ENCODE assay signal across 9 cellular contexts in genomic region chr10:119667562-119668328, GRCh38. TPM values are rescaled to one million over a fixed set of nuclear protein-coding genes. Genes with fewer than 3 reads are reported as not detected.
A peak's percentile ranks its signal among the peaks of the same experiment; 100 is the strongest.
DNase-seq lines count a peak whose midpoint lies in the region; ATAC-seq and TF ChIP-seq lines count a peak whose summit lies in the region.
"Had no signal": no experiment of that assay in that cellular context is flagged by ENCODE, and none has a peak within 500 bp of the region (broad histone marks: within the 10 kb centered on the region; RNA-seq: fewer than 3 reads in every experiment).

No MANE protein-coding gene starts in this region.

- POLR2A ChIA-PET in activated naive CD8-positive, alpha-beta T cell treated with anti-CD3 and anti-CD28 coated beads, Interleukin-2, amount 10 ng/mL, durations not matched to agents 7 days and 5 days (lab: Charles Lee), result no interaction called here
- POLR2A ChIA-PET in WTC11 (lab: Charles Lee), result no interaction called here
- POLR2A ChIA-PET in activated CD8-positive, alpha-beta T cell treated with anti-CD3 and anti-CD28 coated beads for 36 hours (lab: Charles Lee), result no interaction called here

- H3K36me3 Mint-ChIP-seq in activated naive CD8-positive, alpha-beta T cell treated with anti-CD3 and anti-CD28 coated beads, Interleukin-2, amount 10 ng/mL, durations not matched to agents 7 days and 5 days, result peaks cover 5% of the 10 kb centered on the region
- peaks cover 5% of the 10 kb centered on the region for H3K36me3 Mint-ChIP-seq in activated naive CD8-positive, alpha-beta T cell treated with anti-CD3 and anti-CD28 coated beads, Interleukin-2, amount 50 U/mL, for 24 hours (ENCODE audit: low read depth)
- peaks cover 20% of the 10 kb centered on the region for H3K36me3 Mint-ChIP-seq in WTC11
- peaks cover 6% of the 10 kb centered on the region for H3K36me3 Mint-ChIP-seq in activated CD8-positive, alpha-beta T cell treated with anti-CD3 and anti-CD28 coated beads for 36 hours (ENCODE audit: low read depth)

- no peaks in the 10 kb centered on the region for H3K27me3 Mint-ChIP-seq in activated naive CD8-positive, alpha-beta T cell treated with anti-CD3 and anti-CD28 coated beads, Interleukin-2, amount 10 ng/mL, durations not matched to agents 7 days and 5 days
- H3K27me3 Mint-ChIP-seq in activated naive CD8-positive, alpha-beta T cell treated with anti-CD3 and anti-CD28 coated beads, Interleukin-2, amount 50 U/mL, for 24 hours, result no peaks in the 10 kb centered on the region
- no peaks in the 10 kb centered on the region for H3K27me3 Mint-ChIP-seq in WTC11 (ENCODE audit: low read depth)
- H3K27me3 Mint-ChIP-seq in activated CD8-positive, alpha-beta T cell treated with anti-CD3 and anti-CD28 coated beads for 36 hours, result no peaks in the 10 kb centered on the region
- H3K27me3 Mint-ChIP-seq: stimulated activated naive B cell treated with anti-CD40 and anti-IgM and Interleukin-4, amounts not matched to agents 10 μg/mL and 1 μg/mL and 100 μg/mL, for 72 hours had no signal

- H3K4me1 Mint-ChIP-seq in activated naive CD8-positive, alpha-beta T cell treated with anti-CD3 and anti-CD28 coated beads, Interleukin-2, amount 10 ng/mL, durations not matched to agents 7 days and 5 days, result peaks cover 10% of the 10 kb centered on the region
- peaks cover 26% of the 10 kb centered on the region for H3K4me1 Mint-ChIP-seq in activated naive CD8-positive, alpha-beta T cell treated with anti-CD3 and anti-CD28 coated beads, Interleukin-2, amount 50 U/mL, for 24 hours
- H3K4me1 Mint-ChIP-seq in WTC11, result peaks cover 41% of the 10 kb centered on the region
- peaks cover 15% of the 10 kb centered on the region for H3K4me1 Mint-ChIP-seq in activated CD8-positive, alpha-beta T cell treated with anti-CD3 and anti-CD28 coated beads for 36 hours (ENCODE audit: low read depth)

- no peaks in the 10 kb centered on the region for H3K27me3 ChIP-seq in right cardiac atrium (ENCODE audit: control insufficient read depth, insufficient read depth)
- no peaks in the 10 kb centered on the region for H3K27me3 ChIP-seq in suprapubic skin

- H3K4me1 ChIP-seq in right cardiac atrium (ENCODE audit: control insufficient read depth, insufficient read depth, low read length), result peaks cover 24% of the 10 kb centered on the region
- peaks cover 52% of the 10 kb centered on the region for H3K4me1 ChIP-seq in suprapubic skin

- no peak for TF ChIP-seq POLR2A in suprapubic skin (IDR thresholded peaks at IDR 0.05)

- peak; percentile 24 for ATAC-seq in activated naive CD8-positive, alpha-beta T cell treated with anti-CD3 and anti-CD28 coated beads, Interleukin-2, amount 10 ng/mL, durations not matched to agents 7 days and 5 days (ENCODE audit: low read depth)
- ATAC-seq in activated naive CD8-positive, alpha-beta T cell treated with anti-CD3 and anti-CD28 coated beads, Interleukin-2, amount 50 U/mL, for 24 hours, result no peak
- ATAC-seq in WTC11 (peak; percentile 36), right cardiac atrium (peak; percentile 86), GM21717 (IDR thresholded peaks at IDR 0.05; ENCODE audit: unreplicated experiment) (no peak)
- ATAC-seq in activated CD8-positive, alpha-beta T cell treated with anti-CD3 and anti-CD28 coated beads for 36 hours, result no peak

- H3K4me3 ChIP-seq in right cardiac atrium (ENCODE audit: low read length) (no peak overlapping the region), suprapubic skin (no peak overlapping the region)

- H3K9me3 ChIP-seq in right cardiac atrium (ENCODE audit: control insufficient read depth, low read length), result no peaks in the 10 kb centered on the region
- no peaks in the 10 kb centered on the region for H3K9me3 ChIP-seq in suprapubic skin

- WGBS in right cardiac atrium, result 38% methylated on average over 12 of the region's 12 CpGs
- 42% methylated on average over 3 of the region's 12 CpGs for WGBS in suprapubic skin

- TF ChIP-seq CTCF in WTC11 (IDR thresholded peaks at IDR 0.05) (no peak), suprapubic skin (IDR thresholded peaks at IDR 0.05) (no peak)
- TF ChIP-seq CTCF in activated CD8-positive, alpha-beta T cell treated with anti-CD3 and anti-CD28 coated beads for 36 hours (IDR thresholded peaks at IDR 0.05), result no peak

- H3K9me3 Mint-ChIP-seq in activated naive CD8-positive, alpha-beta T cell treated with anti-CD3 and anti-CD28 coated beads, Interleukin-2, amount 10 ng/mL, durations not matched to agents 7 days and 5 days, result no peaks in the 10 kb centered on the region
- H3K9me3 Mint-ChIP-seq in activated naive CD8-positive, alpha-beta T cell treated with anti-CD3 and anti-CD28 coated beads, Interleukin-2, amount 50 U/mL, for 24 hours, result no peaks in the 10 kb centered on the region
- H3K9me3 Mint-ChIP-seq in WTC11, result no peaks in the 10 kb centered on the region
- H3K9me3 Mint-ChIP-seq in activated CD8-positive, alpha-beta T cell treated with anti-CD3 and anti-CD28 coated beads for 36 hours, result no peaks in the 10 kb centered on the region
- H3K9me3 Mint-ChIP-seq: stimulated activated naive B cell treated with anti-CD40 and anti-IgM and Interleukin-4, amounts not matched to agents 10 μg/mL and 1 μg/mL and 100 μg/mL, for 72 hours had no signal

- intact Hi-C loops in right cardiac atrium (cut with DNase I), result no loop called here
- intact Hi-C loops in activated CD8-positive, alpha-beta T cell treated with anti-CD3 and anti-CD28 coated beads for 36 hours (cut with micrococcal nuclease), result no loop called here

- TF ChIP-seq EP300 in suprapubic skin (IDR thresholded peaks at IDR 0.05), result no peak

- no peak for DNase-seq in activated naive CD8-positive, alpha-beta T cell treated with anti-CD3 and anti-CD28 coated beads, Interleukin-2, amount 10 ng/mL, durations not matched to agents 7 days and 5 days
- DNase-seq in activated naive CD8-positive, alpha-beta T cell treated with anti-CD3 and anti-CD28 coated beads, Interleukin-2, amount 50 U/mL, for 24 hours, result no peak
- DNase-seq in WTC11 (ENCODE audit: low spot score), result no peak
- peak; percentile 83 to 87 (median 87) for DNase-seq in right cardiac atrium
- DNase-seq in suprapubic skin (ENCODE audit: low spot score in 2 of 2), result peak in 1 of 2 donors; percentile 81
- no peak for DNase-seq in activated CD4-positive, alpha-beta T cell treated with anti-CD3 and anti-CD28 coated beads, Interleukin-2, amount 50 U/mL, for 1 hour
- DNase-seq in activated CD8-positive, alpha-beta T cell treated with anti-CD3 and anti-CD28 coated beads for 36 hours, result no peak
- DNase-seq: stimulated activated naive B cell treated with anti-CD40 and anti-IgM and Interleukin-4, amounts not matched to agents 10 μg/mL and 1 μg/mL and 100 μg/mL, for 72 hours had no signal

- H3K27ac ChIP-seq in right cardiac atrium (ENCODE audit: low read length) (peak overlapping the region; percentile 97), suprapubic skin (peak overlapping the region; percentile 47)

- CTCF ChIA-PET in WTC11 (lab: Charles Lee), result interaction anchor here (1.5 to 3.0 kb wide), 2 partner anchors 19 to 64 kb away, joined by 3 to 10 read pairs; no protein-coding TSS in a partner anchor
- CTCF ChIA-PET in activated CD8-positive, alpha-beta T cell treated with anti-CD3 and anti-CD28 coated beads for 36 hours (lab: Charles Lee), result interaction anchor here (0.9 to 1.2 kb wide), 2 partner anchors 79 to 83 kb away, joined by 3 read pairs; no protein-coding TSS in a partner anchor

- peak overlapping the region; percentile 45 for H3K27ac Mint-ChIP-seq in activated naive CD8-positive, alpha-beta T cell treated with anti-CD3 and anti-CD28 coated beads, Interleukin-2, amount 10 ng/mL, durations not matched to agents 7 days and 5 days
- H3K27ac Mint-ChIP-seq in activated naive CD8-positive, alpha-beta T cell treated with anti-CD3 and anti-CD28 coated beads, Interleukin-2, amount 50 U/mL, for 24 hours, result no peak overlapping the region
- H3K27ac Mint-ChIP-seq in WTC11, result peak overlapping the region; percentile 48; the same call in 1 of the 2 replicates
- H3K27ac Mint-ChIP-seq in activated CD8-positive, alpha-beta T cell treated with anti-CD3 and anti-CD28 coated beads for 36 hours, result no peak overlapping the region
- H3K27ac Mint-ChIP-seq: stimulated activated naive B cell treated with anti-CD40 and anti-IgM and Interleukin-4, amounts not matched to agents 10 μg/mL and 1 μg/mL and 100 μg/mL, for 72 hours had no signal

- no peak overlapping the region for H3K4me3 Mint-ChIP-seq in activated naive CD8-positive, alpha-beta T cell treated with anti-CD3 and anti-CD28 coated beads, Interleukin-2, amount 10 ng/mL, durations not matched to agents 7 days and 5 days
- no peak overlapping the region for H3K4me3 Mint-ChIP-seq in activated naive CD8-positive, alpha-beta T cell treated with anti-CD3 and anti-CD28 coated beads, Interleukin-2, amount 50 U/mL, for 24 hours
- H3K4me3 Mint-ChIP-seq in WTC11, result no peak overlapping the region
- no peak overlapping the region for H3K4me3 Mint-ChIP-seq in activated CD8-positive, alpha-beta T cell treated with anti-CD3 and anti-CD28 coated beads for 36 hours
- H3K4me3 Mint-ChIP-seq: stimulated activated naive B cell treated with anti-CD40 and anti-IgM and Interleukin-4, amounts not matched to agents 10 μg/mL and 1 μg/mL and 100 μg/mL, for 72 hours had no signal

- peaks cover 32% of the 10 kb centered on the region for H3K36me3 ChIP-seq in suprapubic skin

TF ChIP-seq in WTC11, 78 proteins besides CTCF, POLR2A, EP300 and RAD21 (continues in another document):
- no peak for TF ChIP-seq OVOL2 (CRISPR knock-in tag; IDR thresholded peaks at IDR 0.05; ENCODE audit: borderline replicate concordance)
- TF ChIP-seq ZNF416 (CRISPR knock-in tag; IDR thresholded peaks at IDR 0.05), result no peak
- no peak for TF ChIP-seq ZNF138 (CRISPR knock-in tag; conservative IDR thresholded peaks at IDR 0.05)
- no peak for TF ChIP-seq CREB1 (CRISPR knock-in tag; IDR thresholded peaks at IDR 0.05)
- TF ChIP-seq ZNF219 (CRISPR knock-in tag; IDR thresholded peaks at IDR 0.05; ENCODE audit: borderline replicate concordance), result no peak
- peak; percentile 98 for TF ChIP-seq ZNF423 (CRISPR knock-in tag; IDR thresholded peaks at IDR 0.05)
- TF ChIP-seq FOXJ3 (CRISPR knock-in tag; IDR thresholded peaks at IDR 0.05; ENCODE audit: borderline replicate concordance), result no peak
- peak; percentile 62; the same call in 1 of the 2 replicates for TF ChIP-seq TEAD1 (CRISPR knock-in tag; IDR thresholded peaks at IDR 0.05)

RNA-seq across cellular contexts. Expression of gene BAG3, which starts 16.6 kb away (rescaled TPM):
- 10 to 100 TPM; 14.5 to 15.0 TPM for total RNA-seq in activated naive CD8-positive, alpha-beta T cell treated with anti-CD3 and anti-CD28 coated beads, Interleukin-2, amount 10 ng/mL, durations not matched to agents 7 days and 5 days
- total RNA-seq in WTC11 (2021) (15.7 to 16.8 TPM (median 15.9 TPM) in 3 replicates), right cardiac atrium (100 to 1,000 TPM; 111 to 166 (median 139) TPM), suprapubic skin (10 to 100 TPM; 75.0 to 86.4 (median 78.0) TPM)
- polyA plus RNA-seq in right cardiac atrium, result 134 TPM
- 10 to 100 TPM; 13.4 to 14.3 TPM for total RNA-seq in activated CD8-positive, alpha-beta T cell treated with anti-CD3 and anti-CD28 coated beads for 36 hours

RNA-seq across cellular contexts. Expression of gene INPP5F, which starts 58.1 kb away (rescaled TPM):
- total RNA-seq in activated naive CD8-positive, alpha-beta T cell treated with anti-CD3 and anti-CD28 coated beads, Interleukin-2, amount 10 ng/mL, durations not matched to agents 7 days and 5 days, result 10 to 100 TPM; 12.2 to 13.5 TPM
- 79.3 to 83.3 TPM (median 80.6 TPM) in 3 replicates for total RNA-seq in WTC11 (2021)
- 1 to 10 TPM; 4.8 to 6.4 (median 6.3) TPM for total RNA-seq in right cardiac atrium
- 3.4 TPM for polyA plus RNA-seq in right cardiac atrium
- 10 to 100 TPM; 16.1 to 38.6 (median 19.3) TPM for total RNA-seq in suprapubic skin
- 10 to 100 TPM; 10.7 TPM for total RNA-seq in activated CD8-positive, alpha-beta T cell treated with anti-CD3 and anti-CD28 coated beads for 36 hours

Comparison
In these comparisons a context has a peak if more than half of its experiments do, and no peak if none do; other contexts are left out.
1. ATAC-seq: peak in activated naive CD8-positive, alpha-beta T cell treated with anti-CD3 and anti-CD28 coated beads, Interleukin-2, amount 10 ng/mL, durations not matched to agents 7 days and 5 days (single experiment), WTC11 (single experiment) and right cardiac atrium (2 of 2); none in activated naive CD8-positive, alpha-beta T cell treated with anti-CD3 and anti-CD28 coated beads, Interleukin-2, amount 50 U/mL, for 24 hours (single experiment), GM21717 (single experiment) and activated CD8-positive, alpha-beta T cell treated with anti-CD3 and anti-CD28 coated beads for 36 hours (single experiment).
2. H3K27ac Mint-ChIP-seq: peak in activated naive CD8-positive, alpha-beta T cell treated with anti-CD3 and anti-CD28 coated beads, Interleukin-2, amount 10 ng/mL, durations not matched to agents 7 days and 5 days (single experiment) and WTC11 (single experiment); none in activated naive CD8-positive, alpha-beta T cell treated with anti-CD3 and anti-CD28 coated beads, Interleukin-2, amount 50 U/mL, for 24 hours (single experiment) and activated CD8-positive, alpha-beta T cell treated with anti-CD3 and anti-CD28 coated beads for 36 hours (single experiment).
3. DNase-seq: peak in right cardiac atrium (3 of 3); none in activated naive CD8-positive, alpha-beta T cell treated with anti-CD3 and anti-CD28 coated beads, Interleukin-2, amount 10 ng/mL, durations not matched to agents 7 days and 5 days (single experiment), activated naive CD8-positive, alpha-beta T cell treated with anti-CD3 and anti-CD28 coated beads, Interleukin-2, amount 50 U/mL, for 24 hours (single experiment), WTC11 (single experiment), activated CD4-positive, alpha-beta T cell treated with anti-CD3 and anti-CD28 coated beads, Interleukin-2, amount 50 U/mL, for 1 hour (single experiment) and activated CD8-positive, alpha-beta T cell treated with anti-CD3 and anti-CD28 coated beads for 36 hours (single experiment).